Comparison of ENCODE assay signal across 26 cellular contexts in genomic region chr15:77682564-77682963, GRCh38. TPM values are rescaled to one million over a fixed set of nuclear protein-coding genes. Genes with fewer than 3 reads are reported as not detected.
"Had no signal": no experiment of that assay in that cellular context is flagged by ENCODE, and none has a peak within 500 bp of the region (broad histone marks: within the 10 kb centered on the region; RNA-seq: fewer than 3 reads in every experiment).

No MANE protein-coding gene starts in this region.

- H3K4me1 ChIP-seq: left ventricle myocardium inferior, right atrium auricular region, right lobe of liver, tibial nerve, vagina had no signal

- H3K9me3 ChIP-seq: left ventricle myocardium inferior, mucosa of descending colon, ovary, right atrium auricular region, right lobe of liver, vagina had no signal

- H3K27ac Mint-ChIP-seq: naive thymus-derived CD4-positive, alpha-beta T cell; natural killer cell treated with Interleukin-12 subunit alpha and Interleukin-12 subunit beta and Interleukin-15 and Interleukin-18, amount 100 ng/mL, for 72 hours; progenitor cell of endocrine pancreas; stimulated activated memory B cell treated with anti-CD40 and anti-IgM and Interleukin-4, amounts not matched to agents 10 μg/mL and 1 μg/mL and 100 μg/mL, for 72 hours; stimulated activated naive CD8-positive, alpha-beta T cell treated with anti-CD3 and anti-CD28 coated beads, Interleukin-15, amount 100 ng/mL, for 72 hours; type B pancreatic cell had no signal

- H3K27me3 ChIP-seq: ovary, right atrium auricular region, right lobe of liver, vagina had no signal

- H3K4me3 ChIP-seq: left ventricle myocardium inferior, lung, mucosa of descending colon, ovary, right atrium auricular region, right lobe of liver, smooth muscle cell, tibial nerve, vagina had no signal

- H3K27ac ChIP-seq: left ventricle myocardium inferior, ovary, right atrium auricular region, right lobe of liver, tibial nerve, vagina had no signal

- H3K4me1 Mint-ChIP-seq: naive thymus-derived CD4-positive, alpha-beta T cell; stimulated activated memory B cell treated with anti-CD40 and anti-IgM and Interleukin-4, amounts not matched to agents 10 μg/mL and 1 μg/mL and 100 μg/mL, for 72 hours; stimulated activated naive CD8-positive, alpha-beta T cell treated with anti-CD3 and anti-CD28 coated beads, Interleukin-15, amount 100 ng/mL, for 72 hours had no signal

- H3K4me2 ChIP-seq: smooth muscle cell had no signal

- H3K36me3 Mint-ChIP-seq: naive thymus-derived CD4-positive, alpha-beta T cell; natural killer cell treated with Interleukin-12 subunit alpha and Interleukin-12 subunit beta and Interleukin-15 and Interleukin-18, amount 100 ng/mL, for 72 hours; stimulated activated memory B cell treated with anti-CD40 and anti-IgM and Interleukin-4, amounts not matched to agents 10 μg/mL and 1 μg/mL and 100 μg/mL, for 72 hours; type B pancreatic cell had no signal

- H3K4me3 Mint-ChIP-seq: naive thymus-derived CD4-positive, alpha-beta T cell; natural killer cell treated with Interleukin-12 subunit alpha and Interleukin-12 subunit beta and Interleukin-15 and Interleukin-18, amount 100 ng/mL, for 72 hours; stimulated activated memory B cell treated with anti-CD40 and anti-IgM and Interleukin-4, amounts not matched to agents 10 μg/mL and 1 μg/mL and 100 μg/mL, for 72 hours; stimulated activated naive CD8-positive, alpha-beta T cell treated with anti-CD3 and anti-CD28 coated beads, Interleukin-15, amount 100 ng/mL, for 72 hours; type B pancreatic cell had no signal

- DNase-seq: islet precursor cell; left ventricle myocardium inferior; midbrain; mucosa of descending colon; naive thymus-derived CD4-positive, alpha-beta T cell; ovary; right lobe of liver; stimulated activated CD4-positive, alpha-beta T cell treated with anti-CD3 and anti-CD28 coated beads, Interleukin-1b, Interleukin-23, amount 100 ng/mL, for 48 hours; stimulated activated CD4-positive, alpha-beta T cell treated with anti-CD3 and anti-CD28 coated beads, Interleukin-2, amount 100 ng/mL, for 48 hours; stimulated activated CD4-positive, alpha-beta T cell treated with anti-CD3 and anti-CD28 coated beads, Interleukin-4, amount 100 ng/mL, for 4 hours; stimulated activated CD8-positive, alpha-beta memory T cell treated with anti-CD3 and anti-CD28 coated beads, Interleukin-4, amount 100 ng/mL, for 48 hours; stimulated activated naive CD4-positive, alpha-beta T cell treated with Interleukin-2 at 50 U/mL for 16 hours; stimulated activated naive CD8-positive, alpha-beta T cell treated with anti-CD3 and anti-CD28 coated beads, Interleukin-15, amount 100 ng/mL, for 72 hours; substantia nigra had no signal

- H3K36me3 ChIP-seq: left ventricle myocardium inferior, ovary, right atrium auricular region, right lobe of liver, tibial nerve, vagina had no signal

- H3K9me3 Mint-ChIP-seq: naive thymus-derived CD4-positive, alpha-beta T cell; natural killer cell treated with Interleukin-12 subunit alpha and Interleukin-12 subunit beta and Interleukin-15 and Interleukin-18, amount 100 ng/mL, for 72 hours; stimulated activated memory B cell treated with anti-CD40 and anti-IgM and Interleukin-4, amounts not matched to agents 10 μg/mL and 1 μg/mL and 100 μg/mL, for 72 hours; stimulated activated naive CD8-positive, alpha-beta T cell treated with anti-CD3 and anti-CD28 coated beads, Interleukin-15, amount 100 ng/mL, for 72 hours; type B pancreatic cell had no signal

- H3K27me3 Mint-ChIP-seq: progenitor cell of endocrine pancreas had no signal

RNA-seq across cellular contexts. Expression of gene LINGO1, which starts 49.9 kb away (rescaled TPM):
- total RNA-seq: myocyte; naive thymus-derived CD4-positive, alpha-beta T cell; natural killer cell treated with Interleukin-12 subunit alpha and Interleukin-12 subunit beta and Interleukin-15 and Interleukin-18, amount 100 ng/mL, for 72 hours; pulmonary artery endothelial cell; renal cortical epithelial cell had no signal
- polyA plus RNA-seq: naive thymus-derived CD4-positive, alpha-beta T cell had no signal
